In genomic region chr10:44300666-44301649, GRCh38 we compare ENCODE assay signal across 1 cellular context.
A peak's percentile ranks its signal among the peaks of the same experiment; 100 is the strongest.
TF ChIP-seq lines count a peak whose summit lies in the region.

No MANE protein-coding gene starts in this region.

TF ChIP-seq in GM12878, 131 proteins besides CTCF, POLR2A, EP300 and RAD21 (continued from another document):
- TF ChIP-seq SKIL (IDR thresholded peaks at IDR 0.05; ENCODE audit: low read depth, poor library complexity, severe bottlenecking): peak; percentile 92
- TF ChIP-seq, protein P1, sequence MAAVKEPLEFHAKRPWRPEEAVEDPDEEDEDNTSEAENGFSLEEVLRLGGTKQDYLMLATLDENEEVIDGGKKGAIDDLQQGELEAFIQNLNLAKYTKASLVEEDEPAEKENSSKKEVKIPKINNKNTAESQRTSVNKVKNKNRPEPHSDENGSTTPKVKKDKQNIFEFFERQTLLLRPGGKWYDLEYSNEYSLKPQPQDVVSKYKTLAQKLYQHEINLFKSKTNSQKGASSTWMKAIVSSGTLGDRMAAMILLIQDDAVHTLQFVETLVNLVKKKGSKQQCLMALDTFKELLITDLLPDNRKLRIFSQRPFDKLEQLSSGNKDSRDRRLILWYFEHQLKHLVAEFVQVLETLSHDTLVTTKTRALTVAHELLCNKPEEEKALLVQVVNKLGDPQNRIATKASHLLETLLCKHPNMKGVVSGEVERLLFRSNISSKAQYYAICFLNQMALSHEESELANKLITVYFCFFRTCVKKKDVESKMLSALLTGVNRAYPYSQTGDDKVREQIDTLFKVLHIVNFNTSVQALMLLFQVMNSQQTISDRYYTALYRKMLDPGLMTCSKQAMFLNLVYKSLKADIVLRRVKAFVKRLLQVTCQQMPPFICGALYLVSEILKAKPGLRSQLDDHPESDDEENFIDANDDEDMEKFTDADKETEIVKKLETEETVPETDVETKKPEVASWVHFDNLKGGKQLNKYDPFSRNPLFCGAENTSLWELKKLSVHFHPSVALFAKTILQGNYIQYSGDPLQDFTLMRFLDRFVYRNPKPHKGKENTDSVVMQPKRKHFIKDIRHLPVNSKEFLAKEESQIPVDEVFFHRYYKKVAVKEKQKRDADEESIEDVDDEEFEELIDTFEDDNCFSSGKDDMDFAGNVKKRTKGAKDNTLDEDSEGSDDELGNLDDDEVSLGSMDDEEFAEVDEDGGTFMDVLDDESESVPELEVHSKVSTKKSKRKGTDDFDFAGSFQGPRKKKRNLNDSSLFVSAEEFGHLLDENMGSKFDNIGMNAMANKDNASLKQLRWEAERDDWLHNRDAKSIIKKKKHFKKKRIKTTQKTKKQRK (IDR thresholded peaks at IDR 0.05; ENCODE audit: low read depth, low read length): no peak
- TF ChIP-seq, protein P2, sequence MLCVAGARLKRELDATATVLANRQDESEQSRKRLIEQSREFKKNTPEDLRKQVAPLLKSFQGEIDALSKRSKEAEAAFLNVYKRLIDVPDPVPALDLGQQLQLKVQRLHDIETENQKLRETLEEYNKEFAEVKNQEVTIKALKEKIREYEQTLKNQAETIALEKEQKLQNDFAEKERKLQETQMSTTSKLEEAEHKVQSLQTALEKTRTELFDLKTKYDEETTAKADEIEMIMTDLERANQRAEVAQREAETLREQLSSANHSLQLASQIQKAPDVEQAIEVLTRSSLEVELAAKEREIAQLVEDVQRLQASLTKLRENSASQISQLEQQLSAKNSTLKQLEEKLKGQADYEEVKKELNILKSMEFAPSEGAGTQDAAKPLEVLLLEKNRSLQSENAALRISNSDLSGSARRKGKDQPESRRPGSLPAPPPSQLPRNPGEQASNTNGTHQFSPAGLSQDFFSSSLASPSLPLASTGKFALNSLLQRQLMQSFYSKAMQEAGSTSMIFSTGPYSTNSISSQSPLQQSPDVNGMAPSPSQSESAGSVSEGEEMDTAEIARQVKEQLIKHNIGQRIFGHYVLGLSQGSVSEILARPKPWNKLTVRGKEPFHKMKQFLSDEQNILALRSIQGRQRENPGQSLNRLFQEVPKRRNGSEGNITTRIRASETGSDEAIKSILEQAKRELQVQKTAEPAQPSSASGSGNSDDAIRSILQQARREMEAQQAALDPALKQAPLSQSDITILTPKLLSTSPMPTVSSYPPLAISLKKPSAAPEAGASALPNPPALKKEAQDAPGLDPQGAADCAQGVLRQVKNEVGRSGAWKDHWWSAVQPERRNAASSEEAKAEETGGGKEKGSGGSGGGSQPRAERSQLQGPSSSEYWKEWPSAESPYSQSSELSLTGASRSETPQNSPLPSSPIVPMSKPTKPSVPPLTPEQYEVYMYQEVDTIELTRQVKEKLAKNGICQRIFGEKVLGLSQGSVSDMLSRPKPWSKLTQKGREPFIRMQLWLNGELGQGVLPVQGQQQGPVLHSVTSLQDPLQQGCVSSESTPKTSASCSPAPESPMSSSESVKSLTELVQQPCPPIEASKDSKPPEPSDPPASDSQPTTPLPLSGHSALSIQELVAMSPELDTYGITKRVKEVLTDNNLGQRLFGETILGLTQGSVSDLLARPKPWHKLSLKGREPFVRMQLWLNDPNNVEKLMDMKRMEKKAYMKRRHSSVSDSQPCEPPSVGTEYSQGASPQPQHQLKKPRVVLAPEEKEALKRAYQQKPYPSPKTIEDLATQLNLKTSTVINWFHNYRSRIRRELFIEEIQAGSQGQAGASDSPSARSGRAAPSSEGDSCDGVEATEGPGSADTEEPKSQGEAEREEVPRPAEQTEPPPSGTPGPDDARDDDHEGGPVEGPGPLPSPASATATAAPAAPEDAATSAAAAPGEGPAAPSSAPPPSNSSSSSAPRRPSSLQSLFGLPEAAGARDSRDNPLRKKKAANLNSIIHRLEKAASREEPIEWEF (IDR thresholded peaks at IDR 0.05; ENCODE audit: insufficient replicate concordance, low read depth, low read length): no peak
- peak; percentile 62 to 69 for TF ChIP-seq BHLHE40 (IDR thresholded peaks at IDR 0.05; ENCODE audit: borderline replicate concordance in 1 of 2, low read depth in 2 of 2, low read length in 1 of 2)
- TF ChIP-seq, protein P3, sequence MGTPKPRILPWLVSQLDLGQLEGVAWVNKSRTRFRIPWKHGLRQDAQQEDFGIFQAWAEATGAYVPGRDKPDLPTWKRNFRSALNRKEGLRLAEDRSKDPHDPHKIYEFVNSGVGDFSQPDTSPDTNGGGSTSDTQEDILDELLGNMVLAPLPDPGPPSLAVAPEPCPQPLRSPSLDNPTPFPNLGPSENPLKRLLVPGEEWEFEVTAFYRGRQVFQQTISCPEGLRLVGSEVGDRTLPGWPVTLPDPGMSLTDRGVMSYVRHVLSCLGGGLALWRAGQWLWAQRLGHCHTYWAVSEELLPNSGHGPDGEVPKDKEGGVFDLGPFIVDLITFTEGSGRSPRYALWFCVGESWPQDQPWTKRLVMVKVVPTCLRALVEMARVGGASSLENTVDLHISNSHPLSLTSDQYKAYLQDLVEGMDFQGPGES (IDR thresholded peaks at IDR 0.05): no peak
- TF ChIP-seq, protein P4, sequence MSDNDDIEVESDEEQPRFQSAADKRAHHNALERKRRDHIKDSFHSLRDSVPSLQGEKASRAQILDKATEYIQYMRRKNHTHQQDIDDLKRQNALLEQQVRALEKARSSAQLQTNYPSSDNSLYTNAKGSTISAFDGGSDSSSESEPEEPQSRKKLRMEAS (IDR thresholded peaks at IDR 0.05; ENCODE audit: low read depth, low read length): no peak
- TF ChIP-seq CBX5 (IDR thresholded peaks at IDR 0.05; ENCODE audit: low read depth): 0 out of 2 replicates have a peak, but pooled peaks have one; percentile 41
- TF ChIP-seq ETV6 (conservative IDR thresholded peaks at IDR 0.05 in 1 of 2, IDR thresholded peaks at IDR 0.05 in 1 of 2; ENCODE audit: borderline replicate concordance in 1 of 2, low read depth in 1 of 2): peak in 1 of 2 experiments; percentile 59; a peak in 1 of 4 replicates
- TF ChIP-seq MYB (IDR thresholded peaks at IDR 0.05; ENCODE audit: borderline replicate concordance, low read depth, low read length): no peak
- no peak for TF ChIP-seq NRF1 (conservative IDR thresholded peaks at IDR 0.05; ENCODE audit: low read depth, low read length)
- 0 out of 2 replicates have a peak, but pooled peaks have one; percentile 33 for TF ChIP-seq GATAD2B (conservative IDR thresholded peaks at IDR 0.05; ENCODE audit: low read depth)
- no peak for TF ChIP-seq WRNIP1 (IDR thresholded peaks at IDR 0.05; ENCODE audit: borderline replicate concordance, low read depth, low read length)
- TF ChIP-seq MLLT1 (IDR thresholded peaks at IDR 0.05): 0 out of 2 replicates have a peak, but pooled peaks have one; percentile 25
- TF ChIP-seq MTA2 (IDR thresholded peaks at IDR 0.05; ENCODE audit: low read depth): peak; percentile 97
- peak; percentile 66 for TF ChIP-seq GABPA (IDR thresholded peaks at IDR 0.05; ENCODE audit: low read depth)
- TF ChIP-seq JUND (IDR thresholded peaks at IDR 0.05; ENCODE audit: low read depth, low read length): peak; percentile 76; the same call in 1 of the 2 replicates
- no peak for TF ChIP-seq RBBP5 (conservative IDR thresholded peaks at IDR 0.05)
- TF ChIP-seq HDGF (IDR thresholded peaks at IDR 0.05): no peak
- TF ChIP-seq CBFB (IDR thresholded peaks at IDR 0.05; ENCODE audit: low read depth): peak; percentile 81
- TF ChIP-seq PAX5 (IDR thresholded peaks at IDR 0.05; ENCODE audit: borderline replicate concordance, low read depth, low read length): peak; percentile 84
